Comparison of ENCODE assay signal across 9 cellular contexts in the genomic region with DNA sequence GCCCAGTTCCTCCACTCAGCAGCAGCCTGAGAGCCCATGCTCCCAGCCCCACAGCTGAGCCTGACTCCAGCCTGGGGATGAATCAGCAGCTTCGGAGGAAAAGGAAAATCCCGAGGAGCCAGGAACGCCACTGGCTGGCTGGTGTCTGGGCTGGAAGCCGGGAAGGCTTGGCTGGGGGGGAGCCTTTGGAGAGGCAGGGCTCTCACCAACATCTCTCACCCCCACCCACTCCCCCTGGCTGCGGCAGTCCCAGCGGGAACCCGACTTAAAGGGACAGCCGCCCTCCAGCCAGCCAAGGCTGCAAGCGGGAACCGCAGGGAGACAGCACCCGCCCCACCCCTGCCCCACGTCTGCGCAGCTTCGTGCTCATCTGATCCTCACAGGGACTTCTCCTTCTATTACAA. TPM values are rescaled to one million over a fixed set of nuclear protein-coding genes. Genes with fewer than 3 reads are reported as not detected.
DNase-seq lines count a peak whose midpoint lies in the region; ATAC-seq and TF ChIP-seq lines count a peak whose summit lies in the region.
"Had no signal": no experiment of that assay in that cellular context is flagged by ENCODE, and none has a peak within 500 bp of the region (broad histone marks: within the 10 kb centered on the region; RNA-seq: fewer than 3 reads in every experiment).

No MANE protein-coding gene starts in this region.

- H3K9me3 Mint-ChIP-seq in activated CD8-positive, alpha-beta memory T cell treated with anti-CD3 and anti-CD28 coated beads, Interleukin-2, amount 10 ng/mL, durations not matched to agents 7 days and 5 days (ENCODE audit: low read depth), result no peaks in the 10 kb centered on the region
- no peaks in the 10 kb centered on the region for H3K9me3 Mint-ChIP-seq in activated CD4-positive, alpha-beta memory T cell treated with anti-CD3 and anti-CD28 coated beads, Interleukin-2, amount 10 ng/mL, durations not matched to agents 7 days and 5 days

- H3K27me3 Mint-ChIP-seq in activated CD8-positive, alpha-beta memory T cell treated with anti-CD3 and anti-CD28 coated beads, Interleukin-2, amount 10 ng/mL, durations not matched to agents 7 days and 5 days, result no peaks in the 10 kb centered on the region
- H3K27me3 Mint-ChIP-seq in activated CD4-positive, alpha-beta memory T cell treated with anti-CD3 and anti-CD28 coated beads, Interleukin-2, amount 10 ng/mL, durations not matched to agents 7 days and 5 days, result no peaks in the 10 kb centered on the region

- no peaks in the 10 kb centered on the region for H3K36me3 Mint-ChIP-seq in activated CD8-positive, alpha-beta memory T cell treated with anti-CD3 and anti-CD28 coated beads, Interleukin-2, amount 10 ng/mL, durations not matched to agents 7 days and 5 days
- H3K36me3 Mint-ChIP-seq in activated CD4-positive, alpha-beta memory T cell treated with anti-CD3 and anti-CD28 coated beads, Interleukin-2, amount 10 ng/mL, durations not matched to agents 7 days and 5 days (ENCODE audit: low read depth), result no peaks in the 10 kb centered on the region

- no peak overlapping the region for H3K4me3 Mint-ChIP-seq in activated CD8-positive, alpha-beta memory T cell treated with anti-CD3 and anti-CD28 coated beads, Interleukin-2, amount 10 ng/mL, durations not matched to agents 7 days and 5 days
- no peak overlapping the region for H3K4me3 Mint-ChIP-seq in activated CD4-positive, alpha-beta memory T cell treated with anti-CD3 and anti-CD28 coated beads, Interleukin-2, amount 10 ng/mL, durations not matched to agents 7 days and 5 days

- TF ChIP-seq CTCF in suprapubic skin (IDR thresholded peaks at IDR 0.05), result no peak

- peak overlapping the region; percentile 64 for H3K9ac ChIP-seq in HUES6 (ENCODE audit: low read length)
- H3K9ac ChIP-seq: KMS-11 had no signal

- H3K4me3 ChIP-seq in HUES6 (ENCODE audit: low read depth, low read length) (peak overlapping the region; percentile 26; the same call in 1 of the 2 replicates), suprapubic skin (peak overlapping the region; percentile 45)

- POLR2A ChIA-PET in activated CD4-positive, alpha-beta memory T cell treated with anti-CD3 and anti-CD28 coated beads, Interleukin-2, amount 10 ng/mL, durations not matched to agents 7 days and 5 days (lab: Charles Lee), result no interaction called here

- DNase-seq in cerebellum (ENCODE audit: low spot score), result peak; percentile 54
- peak in 1 of 2 donors; percentile 90 for DNase-seq in suprapubic skin (ENCODE audit: low spot score in 2 of 2)
- no peak for DNase-seq in activated CD8-positive, alpha-beta memory T cell treated with anti-CD3 and anti-CD28 coated beads, Interleukin-2, amount 10 ng/mL, durations not matched to agents 7 days and 5 days
- DNase-seq in activated CD4-positive, alpha-beta memory T cell treated with anti-CD3 and anti-CD28 coated beads, Interleukin-2, amount 10 ng/mL, durations not matched to agents 7 days and 5 days, result no peak
- no peak for DNase-seq in NCI-H2029 treated with DMSO at 0.1 percent for 48 hours (lab: John Stamatoyannopoulos, UW)

- ATAC-seq in activated CD8-positive, alpha-beta memory T cell treated with anti-CD3 and anti-CD28 coated beads, Interleukin-2, amount 10 ng/mL, durations not matched to agents 7 days and 5 days, result no peak
- no peak for ATAC-seq in HG03565 (IDR thresholded peaks at IDR 0.05; ENCODE audit: unreplicated experiment)

- peaks cover 7% of the 10 kb centered on the region for H3K4me1 Mint-ChIP-seq in activated CD8-positive, alpha-beta memory T cell treated with anti-CD3 and anti-CD28 coated beads, Interleukin-2, amount 10 ng/mL, durations not matched to agents 7 days and 5 days
- no peaks in the 10 kb centered on the region for H3K4me1 Mint-ChIP-seq in activated CD4-positive, alpha-beta memory T cell treated with anti-CD3 and anti-CD28 coated beads, Interleukin-2, amount 10 ng/mL, durations not matched to agents 7 days and 5 days

- H3K27ac ChIP-seq in HUES6 (ENCODE audit: low read depth, low read length) (no peak overlapping the region), layer of hippocampus (ENCODE audit: low read depth, low read length) (peak overlapping the region; percentile 94), suprapubic skin (peak overlapping the region; percentile 73)
- H3K27ac ChIP-seq: KMS-11 had no signal

- CTCF ChIA-PET in activated CD8-positive, alpha-beta memory T cell treated with anti-CD3 and anti-CD28 coated beads, Interleukin-2, amount 10 ng/mL, durations not matched to agents 7 days and 5 days (lab: Charles Lee), result no interaction called here
- CTCF ChIA-PET in activated CD4-positive, alpha-beta memory T cell treated with anti-CD3 and anti-CD28 coated beads, Interleukin-2, amount 10 ng/mL, durations not matched to agents 7 days and 5 days (lab: Charles Lee), result no interaction called here

- 11% methylated on average over 9 of the region's 14 CpGs for WGBS in suprapubic skin

- H3K9me3 ChIP-seq in HUES6 (ENCODE audit: control insufficient read depth, insufficient read depth, low read depth, low read length), result no peaks in the 10 kb centered on the region
- H3K9me3 ChIP-seq in suprapubic skin, result no peaks in the 10 kb centered on the region

- H3K27ac Mint-ChIP-seq in activated CD8-positive, alpha-beta memory T cell treated with anti-CD3 and anti-CD28 coated beads, Interleukin-2, amount 10 ng/mL, durations not matched to agents 7 days and 5 days, result no peak overlapping the region
- H3K27ac Mint-ChIP-seq in activated CD4-positive, alpha-beta memory T cell treated with anti-CD3 and anti-CD28 coated beads, Interleukin-2, amount 10 ng/mL, durations not matched to agents 7 days and 5 days, result no peak overlapping the region

- H3K27me3 ChIP-seq in HUES6 (ENCODE audit: control insufficient read depth, insufficient read depth, low read length), result no peaks in the 10 kb centered on the region
- H3K27me3 ChIP-seq in layer of hippocampus (ENCODE audit: control insufficient read depth, insufficient read depth, low read length), result no peaks in the 10 kb centered on the region
- no peaks in the 10 kb centered on the region for H3K27me3 ChIP-seq in suprapubic skin

- H3K36me3 ChIP-seq in HUES6 (ENCODE audit: control insufficient read depth, insufficient read depth, low read length) (peaks cover 3% of the 10 kb centered on the region; the same call in 1 of the 2 replicates), suprapubic skin (peaks cover 11% of the 10 kb centered on the region)

- H3K4me1 ChIP-seq in HUES6 (ENCODE audit: control insufficient read depth, insufficient read depth, low read length), result peaks cover 27% of the 10 kb centered on the region
- H3K4me1 ChIP-seq in suprapubic skin, result peaks cover 57% of the 10 kb centered on the region

- no peak for TF ChIP-seq POLR2A in suprapubic skin (IDR thresholded peaks at IDR 0.05)

- TF ChIP-seq EP300 in suprapubic skin (IDR thresholded peaks at IDR 0.05), result no peak

RNA-seq across cellular contexts. Expression of a gene that starts 28.4 kb away (rescaled TPM):
- total RNA-seq in cerebellum (37.0 TPM), suprapubic skin (100 to 1,000 TPM in 1 of 4 donors, 10 to 100 TPM in 3; 36.0 to 119 (median 74.4) TPM)
- total RNA-seq in activated CD8-positive, alpha-beta memory T cell treated with anti-CD3 and anti-CD28 coated beads, Interleukin-2, amount 10 ng/mL, durations not matched to agents 7 days and 5 days, result 10 to 100 TPM; 35.1 to 38.6 TPM
- total RNA-seq in activated CD4-positive, alpha-beta memory T cell treated with anti-CD3 and anti-CD28 coated beads, Interleukin-2, amount 10 ng/mL, durations not matched to agents 7 days and 5 days, result 10 to 100 TPM; 22.2 to 30.0 TPM

RNA-seq across cellular contexts. Expression of a gene that starts 48.6 kb away (rescaled TPM):
- total RNA-seq in cerebellum (48.5 TPM), suprapubic skin (10 to 100 TPM; 44.2 to 74.0 (median 64.0) TPM)
- 100 to 1,000 TPM; 150 to 155 TPM for total RNA-seq in activated CD8-positive, alpha-beta memory T cell treated with anti-CD3 and anti-CD28 coated beads, Interleukin-2, amount 10 ng/mL, durations not matched to agents 7 days and 5 days
- total RNA-seq in activated CD4-positive, alpha-beta memory T cell treated with anti-CD3 and anti-CD28 coated beads, Interleukin-2, amount 10 ng/mL, durations not matched to agents 7 days and 5 days, result 100 to 1,000 TPM; 160 to 167 TPM
